In the genomic region with DNA sequence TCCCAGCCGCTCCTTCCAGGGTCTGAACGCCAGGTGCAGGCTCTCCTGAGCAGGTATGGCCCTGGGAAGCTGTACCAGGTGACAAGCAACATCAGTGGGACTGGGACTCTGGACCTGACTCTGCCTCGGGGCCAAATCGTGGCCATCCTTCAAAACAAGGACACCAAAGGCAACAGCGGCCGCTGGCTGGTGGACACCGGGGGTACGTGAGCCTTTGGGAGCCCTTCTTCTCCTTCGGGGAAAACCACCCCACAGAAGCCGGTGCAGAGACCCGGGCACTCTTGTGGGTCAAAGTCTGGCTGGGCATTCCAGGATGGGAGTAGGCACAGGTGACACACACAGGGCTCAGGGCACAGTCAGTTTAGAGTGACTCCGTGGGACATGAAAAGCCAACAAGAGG, we compare ENCODE assay signal across 17 cellular contexts. TPM values are rescaled to one million over a fixed set of nuclear protein-coding genes. Genes with fewer than 3 reads are reported as not detected.
DNase-seq lines count a peak whose midpoint lies in the region; FAIRE-seq lines count a peak whose summit lies in the region.
"Had no signal": no experiment of that assay in that cellular context is flagged by ENCODE, and none has a peak within 500 bp of the region (broad histone marks: within the 10 kb centered on the region; RNA-seq: fewer than 3 reads in every experiment).

No MANE protein-coding gene starts in this region.

- no peak overlapping the region for H3K4me3 ChIP-seq in small intestine (ENCODE audit: low read depth in 1 of 2, low read length in 2 of 2)
- H3K4me3 ChIP-seq: GM23338 had no signal

- DNase-seq in NCI-H2171 treated with DMSO at 0.1 percent for 48 hours (lab: John Stamatoyannopoulos, UW) (peak; percentile 22), NCI-H2171 (lab: John Stamatoyannopoulos, UW) (no peak), COLO668 (lab: John Stamatoyannopoulos, UW; ENCODE audit: unreplicated experiment) (peak; percentile 60), DMS53 (lab: John Stamatoyannopoulos, UW) (peak; percentile 84), small intestine (peak; percentile 59)
- DNase-seq in activated T-helper 2 cell treated with anti-CD3 and anti-CD28 coated beads, Interferon-gamma antibody, Interleukin-2, Interleukin-4, amounts not matched to agents 10 μg/mL and 5 μg/mL and 100 μg/mL, durations not matched to agents 14 hours and 24 hours and 36 hours (ENCODE audit: low spot score), result no peak
- DNase-seq: C1 segment of cervical spinal cord; Caco-2; CD4-positive, alpha-beta memory T cell; DMS153; DMS79 treated with DMSO at 0.1 percent for 48 hours; GF-D8; H9 had no signal

- H3K27me3 Mint-ChIP-seq in activated T-helper 2 cell treated with anti-CD3 and anti-CD28 coated beads, Interferon-gamma antibody, Interleukin-2, Interleukin-4, amounts not matched to agents 10 μg/mL and 5 μg/mL and 100 μg/mL, durations not matched to agents 14 hours and 24 hours and 36 hours (ENCODE audit: low read depth), result no peaks in the 10 kb centered on the region

- H3K4me1 Mint-ChIP-seq in activated T-helper 2 cell treated with anti-CD3 and anti-CD28 coated beads, Interferon-gamma antibody, Interleukin-2, Interleukin-4, amounts not matched to agents 10 μg/mL and 5 μg/mL and 100 μg/mL, durations not matched to agents 14 hours and 24 hours and 36 hours (ENCODE audit: low read depth), result peaks cover 3% of the 10 kb centered on the region
- H3K4me1 Mint-ChIP-seq: CD4-positive, alpha-beta memory T cell had no signal

- 11 to 80% (median 40%) methylated on average over 12 of the region's 12 CpGs for WGBS in small intestine, 3 donors

- no peak overlapping the region for H3K27ac ChIP-seq in small intestine (ENCODE audit: low read depth in 1 of 2, low read length in 1 of 2)

- H3K27ac Mint-ChIP-seq in activated T-helper 2 cell treated with anti-CD3 and anti-CD28 coated beads, Interferon-gamma antibody, Interleukin-2, Interleukin-4, amounts not matched to agents 10 μg/mL and 5 μg/mL and 100 μg/mL, durations not matched to agents 14 hours and 24 hours and 36 hours, result no peak overlapping the region
- H3K27ac Mint-ChIP-seq: CD4-positive, alpha-beta memory T cell; GM23338; H9 had no signal

- no peaks in the 10 kb centered on the region for H3K9me3 Mint-ChIP-seq in activated T-helper 2 cell treated with anti-CD3 and anti-CD28 coated beads, Interferon-gamma antibody, Interleukin-2, Interleukin-4, amounts not matched to agents 10 μg/mL and 5 μg/mL and 100 μg/mL, durations not matched to agents 14 hours and 24 hours and 36 hours
- H3K9me3 Mint-ChIP-seq: CD4-positive, alpha-beta memory T cell; GM23338; H9 had no signal

- H3K4me3 Mint-ChIP-seq in activated T-helper 2 cell treated with anti-CD3 and anti-CD28 coated beads, Interferon-gamma antibody, Interleukin-2, Interleukin-4, amounts not matched to agents 10 μg/mL and 5 μg/mL and 100 μg/mL, durations not matched to agents 14 hours and 24 hours and 36 hours (ENCODE audit: low read depth), result no peak overlapping the region
- H3K4me3 Mint-ChIP-seq: CD4-positive, alpha-beta memory T cell; GM23338; H9 had no signal

- H3K36me3 Mint-ChIP-seq in activated T-helper 2 cell treated with anti-CD3 and anti-CD28 coated beads, Interferon-gamma antibody, Interleukin-2, Interleukin-4, amounts not matched to agents 10 μg/mL and 5 μg/mL and 100 μg/mL, durations not matched to agents 14 hours and 24 hours and 36 hours (ENCODE audit: low read depth), result no peaks in the 10 kb centered on the region
- H3K36me3 Mint-ChIP-seq: CD4-positive, alpha-beta memory T cell had no signal

- intact Hi-C loops in activated T-helper 2 cell treated with anti-CD3 and anti-CD28 coated beads, Interferon-gamma antibody, Interleukin-2, Interleukin-4, amounts not matched to agents 10 μg/mL and 5 μg/mL and 100 μg/mL, durations not matched to agents 14 hours and 24 hours and 36 hours (cut with micrococcal nuclease), result no loop called here

- FAIRE-seq in small intestine (lab: Jason Lieb, UNC), result no peak
- FAIRE-seq: GM12891, GM18507 had no signal

- H3K4me1 ChIP-seq in small intestine (ENCODE audit: control insufficient read depth in 2 of 2, insufficient read depth in 1 of 2, low read depth in 1 of 2, low read length in 1 of 2), result no peaks in the 10 kb centered on the region
- H3K4me1 ChIP-seq: Caco-2 had no signal

- peaks cover 0 to 9% of the 10 kb centered on the region in 2 donors for H3K36me3 ChIP-seq in small intestine (ENCODE audit: control insufficient read depth in 2 of 2, insufficient read depth in 2 of 2, low read length in 2 of 2)

- no peaks in the 10 kb centered on the region for H3K9me3 ChIP-seq in small intestine (ENCODE audit: control insufficient read depth, low read depth)
- H3K9me3 ChIP-seq: Caco-2 had no signal

- no peaks in the 10 kb centered on the region for H3K27me3 ChIP-seq in small intestine (ENCODE audit: control insufficient read depth in 2 of 2, insufficient read depth in 2 of 2, low read length in 2 of 2)

RNA-seq across cellular contexts. Expression of a gene that starts 45.8 kb away (rescaled TPM):
- polyA plus RNA-seq in small intestine, result 1 to 10 TPM; 3.8 to 8.7 (median 4.2) TPM
- 1.1 and 1.6 TPM in 2 replicates for total RNA-seq in activated T-helper 2 cell treated with anti-CD3 and anti-CD28 coated beads, Interferon-gamma antibody, Interleukin-2, Interleukin-4, amounts not matched to agents 10 μg/mL and 5 μg/mL and 100 μg/mL, durations not matched to agents 14 hours and 24 hours and 36 hours
- total RNA-seq: G401 had no signal
- polyA plus RNA-seq: CD4-positive, alpha-beta memory T cell had no signal

Comparison
In these comparisons a context has a peak if more than half of its experiments do, and no peak if none do; other contexts are left out.
1. DNase-seq: peak in NCI-H2171 treated with DMSO at 0.1 percent for 48 hours (single experiment), COLO668 (single experiment), DMS53 (single experiment) and small intestine (single experiment); none in NCI-H2171 (single experiment) and activated T-helper 2 cell treated with anti-CD3 and anti-CD28 coated beads, Interferon-gamma antibody, Interleukin-2, Interleukin-4, amounts not matched to agents 10 μg/mL and 5 μg/mL and 100 μg/mL, durations not matched to agents 14 hours and 24 hours and 36 hours (single experiment).